In the genomic region with DNA sequence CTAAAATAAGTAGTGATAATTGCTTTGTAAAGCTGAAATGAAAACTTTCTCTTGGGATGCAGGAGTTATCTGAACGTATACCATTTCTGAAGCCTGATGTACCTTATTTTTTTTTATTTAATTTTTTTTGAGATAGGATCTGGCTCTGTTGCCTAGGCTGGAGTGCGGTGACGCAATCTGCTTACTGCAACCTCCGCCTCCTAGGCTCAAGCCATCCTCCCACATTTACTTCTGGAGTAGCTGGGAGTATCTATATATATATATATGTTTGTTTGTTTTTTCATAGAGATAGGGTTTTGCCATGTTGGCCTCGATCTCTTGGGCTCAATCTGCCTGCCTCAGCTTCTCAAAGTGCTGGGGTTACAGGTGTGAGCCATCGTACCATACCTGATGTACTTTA, we compare ENCODE assay signal across 21 cellular contexts.
"Had no signal": no experiment of that assay in that cellular context is flagged by ENCODE, and none has a peak within 500 bp of the region (broad histone marks: within the 10 kb centered on the region; RNA-seq: fewer than 3 reads in every experiment).

No MANE protein-coding gene starts in this region.

- FAIRE-seq: astrocyte, keratinocyte had no signal

- H3K27me3 ChIP-seq: adrenal gland, breast epithelium, gastrocnemius medialis, neutrophil, upper lobe of right lung had no signal

- H3K4me3 ChIP-seq: adrenal gland, breast epithelium, coronary artery, gastrocnemius medialis, lower lobe of right lung, thoracic aorta, upper lobe of right lung had no signal

- H3K36me3 ChIP-seq: breast epithelium had no signal

- DNase-seq: activated CD4-positive, alpha-beta T cell treated with anti-CD3 and anti-CD28 coated beads for 48 hours; activated CD4-positive, CD25-positive, alpha-beta regulatory T cell; activated CD8-positive, alpha-beta T cell treated with anti-CD3 and anti-CD28 coated beads, Interleukin-2, amount 10 ng/mL, durations not matched to agents 7 days and 5 days; activated effector memory CD4-positive, alpha-beta T cell treated with Interleukin-2 at 50 U/mL for 16 hours; activated T-cell treated with anti-CD3 and anti-CD28 coated beads, Interleukin-2, amount 50 U/mL, for 24 hours; adrenal gland; gastrocnemius medialis; head of caudate nucleus; lower lobe of right lung; natural killer cell; stimulated activated CD4-positive, alpha-beta T cell treated with anti-CD3 and anti-CD28 coated beads, Interleukin-4, amount 100 ng/mL, for 4 hours; upper lobe of right lung had no signal

- H2AFZ ChIP-seq: parathyroid adenoma had no signal

- H3K9me3 ChIP-seq: adrenal gland, breast epithelium, gastrocnemius medialis, lower lobe of right lung, neutrophil, thoracic aorta, upper lobe of right lung had no signal

- H3K27ac ChIP-seq: adrenal gland, breast epithelium, coronary artery, gastrocnemius medialis, lower lobe of right lung, neutrophil, parathyroid adenoma, thoracic aorta, upper lobe of right lung had no signal

- ATAC-seq: activated CD8-positive, alpha-beta T cell treated with anti-CD3 and anti-CD28 coated beads, Interleukin-2, amount 10 ng/mL, durations not matched to agents 7 days and 5 days; gastrocnemius medialis; lower lobe of right lung; natural killer cell; sciatic nerve; stimulated activated memory B cell treated with anti-CD40 and anti-IgM and Interleukin-4, amounts not matched to agents 10 μg/mL and 1 μg/mL and 100 μg/mL, for 72 hours; upper lobe of right lung had no signal

- H3K9ac ChIP-seq: parathyroid adenoma had no signal
